8 cellular contexts compared by ENCODE assay signal in genomic region chr17:56913867-56914640, GRCh38. TPM values are rescaled to one million over a fixed set of nuclear protein-coding genes. Genes with fewer than 3 reads are reported as not detected.
DNase-seq lines count a peak whose midpoint lies in the region; ATAC-seq and FAIRE-seq lines count a peak whose summit lies in the region.

A gene with protein sequence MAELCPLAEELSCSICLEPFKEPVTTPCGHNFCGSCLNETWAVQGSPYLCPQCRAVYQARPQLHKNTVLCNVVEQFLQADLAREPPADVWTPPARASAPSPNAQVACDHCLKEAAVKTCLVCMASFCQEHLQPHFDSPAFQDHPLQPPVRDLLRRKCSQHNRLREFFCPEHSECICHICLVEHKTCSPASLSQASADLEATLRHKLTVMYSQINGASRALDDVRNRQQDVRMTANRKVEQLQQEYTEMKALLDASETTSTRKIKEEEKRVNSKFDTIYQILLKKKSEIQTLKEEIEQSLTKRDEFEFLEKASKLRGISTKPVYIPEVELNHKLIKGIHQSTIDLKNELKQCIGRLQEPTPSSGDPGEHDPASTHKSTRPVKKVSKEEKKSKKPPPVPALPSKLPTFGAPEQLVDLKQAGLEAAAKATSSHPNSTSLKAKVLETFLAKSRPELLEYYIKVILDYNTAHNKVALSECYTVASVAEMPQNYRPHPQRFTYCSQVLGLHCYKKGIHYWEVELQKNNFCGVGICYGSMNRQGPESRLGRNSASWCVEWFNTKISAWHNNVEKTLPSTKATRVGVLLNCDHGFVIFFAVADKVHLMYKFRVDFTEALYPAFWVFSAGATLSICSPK (minus strand): TSS chr17:56914049. CDS start chr17:56913988, 61 bp downstream.

- ATAC-seq in GM21360 (IDR thresholded peaks at IDR 0.05; ENCODE audit: unreplicated experiment), result peak; percentile 67
- ATAC-seq in activated CD8-positive, alpha-beta memory T cell treated with anti-CD3 and anti-CD28 coated beads, Interleukin-2, amount 10 ng/mL, durations not matched to agents 7 days and 5 days, result peak; percentile 86

- peak; percentile 93 for FAIRE-seq in HTR-8/SVneo (lab: Jason Lieb, UNC)

- H3K4me1 Mint-ChIP-seq in activated CD8-positive, alpha-beta memory T cell treated with anti-CD3 and anti-CD28 coated beads, Interleukin-2, amount 10 ng/mL, durations not matched to agents 7 days and 5 days, result peaks cover 56% of the 10 kb centered on the region

- no peaks in the 10 kb centered on the region for H3K9me3 ChIP-seq in endocrine pancreas (ENCODE audit: control insufficient read depth, low read length)

- peak within 1 kb of the TSS; percentile 94 for H3K27ac Mint-ChIP-seq in activated CD8-positive, alpha-beta memory T cell treated with anti-CD3 and anti-CD28 coated beads, Interleukin-2, amount 10 ng/mL, durations not matched to agents 7 days and 5 days

- H3K27me3 ChIP-seq in endocrine pancreas (ENCODE audit: control insufficient read depth, insufficient read depth, low read length), result no peaks in the 10 kb centered on the region

- peaks cover 7% of the 10 kb centered on the region for H3K9me3 Mint-ChIP-seq in activated CD8-positive, alpha-beta memory T cell treated with anti-CD3 and anti-CD28 coated beads, Interleukin-2, amount 10 ng/mL, durations not matched to agents 7 days and 5 days (ENCODE audit: low read depth)

- H3K4me3 Mint-ChIP-seq in activated CD8-positive, alpha-beta memory T cell treated with anti-CD3 and anti-CD28 coated beads, Interleukin-2, amount 10 ng/mL, durations not matched to agents 7 days and 5 days, result peak within 1 kb of the TSS; percentile 98

- no peaks in the 10 kb centered on the region for H3K36me3 ChIP-seq in endocrine pancreas (ENCODE audit: control insufficient read depth, insufficient read depth, low read length)

- peak; percentile 92 for DNase-seq in COLO829 (ENCODE audit: low spot score)
- DNase-seq in HTR-8/SVneo (ENCODE audit: insufficient read length, low spot score), result peak; percentile 99
- peak; percentile 93 for DNase-seq in NOMO-1 treated with dmso at 0.1 percent for 144 hours (lab: John Stamatoyannopoulos, UW; ENCODE audit: unreplicated experiment)
- DNase-seq in activated CD8-positive, alpha-beta memory T cell treated with anti-CD3 and anti-CD28 coated beads, Interleukin-2, amount 10 ng/mL, durations not matched to agents 7 days and 5 days, result peak; percentile 96
- DNase-seq in mesenteric fat pad (ENCODE audit: low spot score), result peak; percentile 96
- peak; percentile 81 for DNase-seq in stimulated activated CD8-positive, alpha-beta memory T cell treated with anti-CD3 and anti-CD28 coated beads, Interleukin-15, amount 100 ng/mL, for 1 hour (ENCODE audit: low read depth)

- no peaks in the 10 kb centered on the region for H3K4me1 ChIP-seq in endocrine pancreas (ENCODE audit: control insufficient read depth, insufficient read depth, low read length)

- CTCF ChIA-PET in activated CD8-positive, alpha-beta memory T cell treated with anti-CD3 and anti-CD28 coated beads, Interleukin-2, amount 10 ng/mL, durations not matched to agents 7 days and 5 days (lab: Charles Lee), result interaction anchor here (1.0 to 1.9 kb wide), 4 partner anchors 15 to 79 kb away, joined by 3 to 6 read pairs (median 4); no protein-coding TSS in a partner anchor

- no peaks in the 10 kb centered on the region for H3K27me3 Mint-ChIP-seq in activated CD8-positive, alpha-beta memory T cell treated with anti-CD3 and anti-CD28 coated beads, Interleukin-2, amount 10 ng/mL, durations not matched to agents 7 days and 5 days

- peak within 1 kb of the TSS; percentile 87 for H3K4me3 ChIP-seq in endocrine pancreas (ENCODE audit: control insufficient read depth, insufficient read depth, low read length)

- peaks cover 54% of the 10 kb centered on the region for H3K36me3 Mint-ChIP-seq in activated CD8-positive, alpha-beta memory T cell treated with anti-CD3 and anti-CD28 coated beads, Interleukin-2, amount 10 ng/mL, durations not matched to agents 7 days and 5 days

- peak within 1 kb of the TSS; percentile 81 for H3K9ac ChIP-seq in endocrine pancreas (ENCODE audit: control insufficient read depth, insufficient read depth, low read length)

RNA-seq across cellular contexts. Expression of the gene that starts here (rescaled TPM):
- total RNA-seq in activated CD8-positive, alpha-beta memory T cell treated with anti-CD3 and anti-CD28 coated beads, Interleukin-2, amount 10 ng/mL, durations not matched to agents 7 days and 5 days, result 100 to 1,000 TPM; 166 to 227 TPM
- total RNA-seq in mesenteric fat pad, result 114 TPM

Comparison
In these comparisons a context has a peak if more than half of its experiments do, and no peak if none do; other contexts are left out.
1. Peak in every context shown above with its lines: DNase-seq, ATAC-seq and H3K4me3 ChIP-seq.